ENCODE assay signal across 24 cellular contexts in the genomic region with DNA sequence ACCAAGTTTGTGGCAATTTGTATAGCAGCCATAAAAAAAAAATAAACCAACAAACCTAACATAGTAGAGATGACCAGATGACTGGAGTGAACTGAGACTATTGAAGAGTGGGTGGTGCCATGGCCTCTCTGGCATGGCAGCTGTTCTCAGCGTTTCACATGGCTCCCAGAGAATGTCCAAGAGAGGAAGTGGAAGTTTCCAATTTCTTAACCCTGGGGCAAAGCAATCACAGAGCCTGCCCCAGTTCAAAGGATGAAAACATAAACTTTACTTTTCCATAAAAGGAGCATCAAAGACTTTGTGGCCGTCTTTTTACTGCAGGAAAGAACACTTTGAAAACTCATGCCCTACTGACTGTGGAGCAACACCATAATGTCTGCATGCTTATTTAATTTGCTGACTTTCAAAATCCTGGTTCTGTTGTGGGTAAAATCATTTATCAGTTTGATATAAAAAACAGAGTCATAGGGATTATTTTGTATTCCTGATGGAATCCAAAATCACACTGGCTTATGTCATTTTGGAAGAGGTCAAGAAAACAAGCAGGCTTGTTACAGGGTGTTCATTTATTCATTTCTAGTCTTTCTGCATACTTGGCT.
"Had no signal": no experiment of that assay in that cellular context is flagged by ENCODE, and none has a peak within 500 bp of the region (broad histone marks: within the 10 kb centered on the region; RNA-seq: fewer than 3 reads in every experiment).

No MANE protein-coding gene starts in this region.

- H3K36me3 Mint-ChIP-seq: activated CD4-positive, alpha-beta memory T cell treated with anti-CD3 and anti-CD28 coated beads for 36 hours; stimulated activated effector memory CD8-positive, alpha-beta T cell treated with anti-CD3 and anti-CD28 coated beads, Interleukin-12 subunit alpha, Interleukin-12 subunit beta, amount 100 ng/mL, for 72 hours had no signal

- H3K27ac ChIP-seq: coronary artery, epithelial cell of prostate, heart right ventricle, tibial artery had no signal

- H3K36me3 ChIP-seq: heart right ventricle, lower lobe of right lung, tibial artery had no signal

- H3K4me1 ChIP-seq: heart right ventricle, lower lobe of right lung, tibial artery had no signal

- H3K4me3 ChIP-seq: coronary artery, heart right ventricle, lower lobe of right lung, tibial artery had no signal

- DNase-seq: activated CD4-positive, alpha-beta memory T cell treated with anti-CD3 and anti-CD28 coated beads for 36 hours; activated CD4-positive, alpha-beta T cell treated with anti-CD3 and anti-CD28 coated beads for 48 hours; activated CD4-positive, CD25-positive, alpha-beta regulatory T cell; activated naive CD4-positive, alpha-beta T cell treated with Interleukin-2 at 50 U/mL for 16 hours; activated naive CD8-positive, alpha-beta T cell treated with anti-CD3 and anti-CD28 coated beads for 36 hours; activated T-cell treated with anti-CD3 and anti-CD28 coated beads, Interleukin-2, amount 50 U/mL, for 48 hours; amniotic stem cell; endodermal cell; heart right ventricle; lower lobe of right lung; mesendoderm; naive thymus-derived CD8-positive, alpha-beta T cell; retina; stimulated activated CD4-positive, alpha-beta T cell treated with anti-CD3 and anti-CD28 coated beads, Interleukin-12 subunit alpha, Interleukin-12 subunit beta, amount 100 ng/mL, for 4 hours; stimulated activated naive CD8-positive, alpha-beta T cell treated with anti-CD3 and anti-CD28 coated beads, Interleukin-15, amount 100 ng/mL, for 72 hours; T1000; tibial artery had no signal

- H3K27me3 Mint-ChIP-seq: stimulated activated naive CD8-positive, alpha-beta T cell treated with anti-CD3 and anti-CD28 coated beads, Interleukin-15, amount 100 ng/mL, for 72 hours had no signal

- H3K4me1 Mint-ChIP-seq: activated naive CD8-positive, alpha-beta T cell treated with anti-CD3 and anti-CD28 coated beads for 36 hours; endodermal cell; naive thymus-derived CD8-positive, alpha-beta T cell; stimulated activated effector memory CD8-positive, alpha-beta T cell treated with anti-CD3 and anti-CD28 coated beads, Interleukin-12 subunit alpha, Interleukin-12 subunit beta, amount 100 ng/mL, for 72 hours; stimulated activated naive CD8-positive, alpha-beta T cell treated with anti-CD3 and anti-CD28 coated beads, Interleukin-15, amount 100 ng/mL, for 72 hours had no signal

- H3K9me3 Mint-ChIP-seq: activated CD4-positive, alpha-beta memory T cell treated with anti-CD3 and anti-CD28 coated beads for 36 hours; activated naive CD8-positive, alpha-beta T cell treated with anti-CD3 and anti-CD28 coated beads for 36 hours; endodermal cell had no signal

- H3K27me3 ChIP-seq: heart right ventricle, tibial artery had no signal

- ATAC-seq: heart right ventricle; left lobe of liver; lower lobe of right lung; naive thymus-derived CD8-positive, alpha-beta T cell; stimulated activated effector memory CD8-positive, alpha-beta T cell treated with anti-CD3 and anti-CD28 coated beads, Interleukin-12 subunit alpha, Interleukin-12 subunit beta, amount 100 ng/mL, for 72 hours; stimulated activated naive CD8-positive, alpha-beta T cell treated with anti-CD3 and anti-CD28 coated beads, Interleukin-15, amount 100 ng/mL, for 72 hours had no signal

- H3K27ac Mint-ChIP-seq: activated CD4-positive, alpha-beta memory T cell treated with anti-CD3 and anti-CD28 coated beads for 36 hours; activated naive CD8-positive, alpha-beta T cell treated with anti-CD3 and anti-CD28 coated beads for 36 hours; endodermal cell; naive thymus-derived CD8-positive, alpha-beta T cell; stimulated activated effector memory CD8-positive, alpha-beta T cell treated with anti-CD3 and anti-CD28 coated beads, Interleukin-12 subunit alpha, Interleukin-12 subunit beta, amount 100 ng/mL, for 72 hours; stimulated activated naive CD8-positive, alpha-beta T cell treated with anti-CD3 and anti-CD28 coated beads, Interleukin-15, amount 100 ng/mL, for 72 hours; T-helper 1 cell treated with Interleukin-12 subunit alpha and Interleukin-12 subunit beta and Interleukin-4 antibody, amounts not matched to agents 30 μg/mL and 1 μg/mL, for 36 hours had no signal

- FAIRE-seq: bronchial epithelial cell, keratinocyte had no signal

- H3K9me3 ChIP-seq: lower lobe of right lung had no signal

- H3K4me3 Mint-ChIP-seq: activated CD4-positive, alpha-beta memory T cell treated with anti-CD3 and anti-CD28 coated beads for 36 hours; activated naive CD8-positive, alpha-beta T cell treated with anti-CD3 and anti-CD28 coated beads for 36 hours; endodermal cell; naive thymus-derived CD8-positive, alpha-beta T cell; stimulated activated effector memory CD8-positive, alpha-beta T cell treated with anti-CD3 and anti-CD28 coated beads, Interleukin-12 subunit alpha, Interleukin-12 subunit beta, amount 100 ng/mL, for 72 hours; stimulated activated naive CD8-positive, alpha-beta T cell treated with anti-CD3 and anti-CD28 coated beads, Interleukin-15, amount 100 ng/mL, for 72 hours; T-helper 1 cell treated with Interleukin-12 subunit alpha and Interleukin-12 subunit beta and Interleukin-4 antibody, amounts not matched to agents 30 μg/mL and 1 μg/mL, for 36 hours had no signal
